Comparison of ENCODE assay signal across 9 cellular contexts in genomic region chr9:121736147-121736721, GRCh38.
DNase-seq lines count a peak whose midpoint lies in the region; ATAC-seq and TF ChIP-seq lines count a peak whose summit lies in the region.
"Had no signal": no experiment of that assay in that cellular context is flagged by ENCODE, and none has a peak within 500 bp of the region (broad histone marks: within the 10 kb centered on the region; RNA-seq: fewer than 3 reads in every experiment).

No MANE protein-coding gene starts in this region.

- H3K9me2 ChIP-seq in GM23338 (ENCODE audit: insufficient read depth) = no peaks in the 10 kb centered on the region

- H3K79me2 ChIP-seq in GM23338 (replicated peaks; ENCODE audit: insufficient read depth) (peaks cover 43% of the 10 kb centered on the region), mammary epithelial cell (ENCODE audit: insufficient read depth, low read length) (peaks cover 97% of the 10 kb centered on the region)

- peaks cover 7% of the 10 kb centered on the region for H3F3A ChIP-seq in GM23338 (replicated peaks; ENCODE audit: low read depth)

- ATAC-seq in GM23338 (peak; percentile 59), gastrocnemius medialis (no peak), GM21381 (IDR thresholded peaks at IDR 0.05; ENCODE audit: unreplicated experiment) (no peak)

- dilution Hi-C loops in mammary epithelial cell (cut with HindIII; ENCODE audit: low sequenced_read_pairs) = loop anchor here (5.0 kb wide), 1 partner anchor 51 kb away; no protein-coding TSS in a partner anchor

- TF ChIP-seq CTCF in GM23338 (conservative IDR thresholded peaks at IDR 0.05; ENCODE audit: low read depth in 2 of 2) = no peak
- no peak for TF ChIP-seq CTCF in mammary epithelial cell (conservative IDR thresholded peaks at IDR 0.05 in 1 of 2, IDR thresholded peaks at IDR 0.05 in 1 of 2; ENCODE audit: extremely low read depth in 1 of 2, insufficient read depth in 1 of 2, low read depth in 1 of 2, low read length in 2 of 2)
- no peak for TF ChIP-seq CTCF in gastrocnemius medialis (IDR thresholded peaks at IDR 0.05 in 4 of 5, conservative IDR thresholded peaks at IDR 0.05 in 1 of 5)

- H3K27ac ChIP-seq in GM23338 (ENCODE audit: low read depth) (peak overlapping the region; percentile 93; the same call in 1 of the 2 replicates), mammary epithelial cell (ENCODE audit: insufficient read depth, low read depth, low read length) (peak overlapping the region; percentile 68), gastrocnemius medialis (peak overlapping the region; percentile 91 to 98 (median 94))
- H3K27ac ChIP-seq: SK-N-MC had no signal

- H3K4me3 ChIP-seq in GM23338 (peak overlapping the region; percentile 79), mammary epithelial cell (replicated peaks in 1 of 3; ENCODE audit: insufficient read depth in 1 of 3, low read depth in 2 of 3, low read length in 3 of 3) (peak overlapping the region; percentile 23 to 35 (median 29)), gastrocnemius medialis (peak overlapping the region; percentile 44 to 54 (median 48))
- H3K4me3 ChIP-seq: SK-N-MC had no signal

- in situ Hi-C loops in mammary epithelial cell (cut with MboI; ENCODE audit: low sequenced_read_pairs in 2 of 2) (no loop called here), gastrocnemius medialis (cut with MboI; ENCODE audit: low sequenced_read_pairs in 4 of 4) (no loop called here)

- H2AFZ ChIP-seq in GM23338 (peak overlapping the region; percentile 89; the same call in 1 of the 2 replicates), mammary epithelial cell (ENCODE audit: low read depth, low read length) (peak overlapping the region; percentile 33)

- H3K4me1 Mint-ChIP-seq in GM23338 = peaks cover 75% of the 10 kb centered on the region

- H3K4me2 ChIP-seq in GM23338 = peak overlapping the region; percentile 99
- peak overlapping the region; percentile 85 for H3K4me2 ChIP-seq in mammary epithelial cell (ENCODE audit: insufficient read depth, low read depth, low read length)

- CTCF ChIA-PET in mammary epithelial cell (lab: Charles Lee; ENCODE audit: low non-redundant PET) = no interaction called here

- no peaks in the 10 kb centered on the region for H3K36me3 ChIP-seq in GM23338 (ENCODE audit: insufficient read depth)
- H3K36me3 ChIP-seq in mammary epithelial cell (ENCODE audit: insufficient read depth, low read length) = no peaks in the 10 kb centered on the region
- no peaks in the 10 kb centered on the region for H3K36me3 ChIP-seq in gastrocnemius medialis

- H3K4me3 Mint-ChIP-seq in GM23338 = peak overlapping the region; percentile 78

- no TSS peak for BruUV-seq in mammary epithelial cell (replicated peaks; lab: Mats Ljungman, UMichigan)

- intact Hi-C loops in mammary epithelial cell (cut with micrococcal nuclease) = no loop called here
- intact Hi-C loops in gastrocnemius medialis (cut with DNase I; ENCODE audit: low total_unique reads) = loop anchor here (5.0 kb wide), 1 partner anchor 449 kb away; no protein-coding TSS in a partner anchor

- H3K27me3 ChIP-seq in GM23338 (ENCODE audit: insufficient read depth) (0 out of 2 replicates have a peak, but pooled peaks cover 8% of the 10 kb centered on the region), mammary epithelial cell (ENCODE audit: insufficient read depth, low read length) (no peaks in the 10 kb centered on the region), gastrocnemius medialis (no peaks in the 10 kb centered on the region)

- peak overlapping the region; percentile 65 for H3K9ac ChIP-seq in mammary epithelial cell (ENCODE audit: insufficient read depth, low read length)

- H3K9me3 ChIP-seq in mammary epithelial cell (replicated peaks; ENCODE audit: insufficient read depth, low read length) (no peaks in the 10 kb centered on the region), gastrocnemius medialis (no peaks in the 10 kb centered on the region)

- DNase-seq in GM23338 (ENCODE audit: low spot score) (peak; percentile 92), mammary epithelial cell (no peak), iPS-NIHi7 (ENCODE audit: extremely low spot score) (peak; percentile 94), gastrocnemius medialis (peak in 1 of 2 donors; percentile 58), T-helper 9 cell (no peak), AML-193 (lab: John Stamatoyannopoulos, UW) (no peak)
- DNase-seq in stimulated activated CD8-positive, alpha-beta memory T cell treated with anti-CD3 and anti-CD28 coated beads, Interleukin-4, amount 100 ng/mL, for 48 hours = no peak

- WGBS in mammary epithelial cell (ENCODE audit: low coverage, missing lambda C conversion rate) = 1% methylated on average over 13 of the region's 48 CpGs

- H3K36me3 Mint-ChIP-seq in GM23338 (ENCODE audit: low read depth) = no peaks in the 10 kb centered on the region

- H4K20me1 ChIP-seq in GM23338 (replicated peaks; ENCODE audit: insufficient read depth) (peaks cover 21% of the 10 kb centered on the region), mammary epithelial cell (ENCODE audit: insufficient read depth, low read length) (peaks cover 4% of the 10 kb centered on the region)

- TF ChIP-seq POLR2A in gastrocnemius medialis (IDR thresholded peaks at IDR 0.05) = no peak

- H3K27me3 Mint-ChIP-seq in GM23338 (ENCODE audit: insufficient read depth, low read depth, poor library complexity) = peaks cover 24% of the 10 kb centered on the region

- peak overlapping the region; percentile 50; the same call in 1 of the 2 replicates for H3K27ac Mint-ChIP-seq in GM23338

- H3K4me1 ChIP-seq in GM23338 (ENCODE audit: insufficient read depth) (peaks cover 45% of the 10 kb centered on the region), mammary epithelial cell (ENCODE audit: insufficient read depth, low read length) (peaks cover 76% of the 10 kb centered on the region), gastrocnemius medialis (peaks cover 80 to 97% of the 10 kb centered on the region in 2 donors)

- no peaks in the 10 kb centered on the region for H3K9me3 Mint-ChIP-seq in GM23338

TF ChIP-seq in GM23338, 12 proteins besides CTCF, POLR2A, EP300 and RAD21 (continues in another document):
- TF ChIP-seq STAT1 (IDR thresholded peaks at IDR 0.05; ENCODE audit: unreplicated experiment) (no peak), POLR2AphosphoS5 (IDR thresholded peaks at IDR 0.05; ENCODE audit: low read depth) (no peak; the same call in 1 of the 2 replicates), CREB1 (CRISPR knock-in tag; IDR thresholded peaks at IDR 0.05; ENCODE audit: low read depth) (no peak), JUNB (IDR thresholded peaks at IDR 0.05; ENCODE audit: unreplicated experiment) (no peak), ZNF114 (CRISPR knock-in tag; IDR thresholded peaks at IDR 0.05) (no peak), EZH2 (IDR thresholded peaks at IDR 0.05; ENCODE audit: low read depth, unreplicated experiment) (no peak), ZNF462 (CRISPR knock-in tag; IDR thresholded peaks at IDR 0.05) (no peak)

Comparison
In these comparisons a context has a peak if more than half of its experiments do, and no peak if none do; other contexts are left out.
1. DNase-seq: peak in GM23338 (single experiment) and iPS-NIHi7 (single experiment); none in mammary epithelial cell (single experiment), T-helper 9 cell (single experiment), AML-193 (0 of 2) and stimulated activated CD8-positive, alpha-beta memory T cell treated with anti-CD3 and anti-CD28 coated beads, Interleukin-4, amount 100 ng/mL, for 48 hours (single experiment).
2. H3K4me3 ChIP-seq: peak in every context shown above with its lines; median percentile 79 in GM23338; 48 in gastrocnemius medialis; 29 in mammary epithelial cell.
3. Peak in every context shown above with its lines, with median percentiles within 50 percentile points of each other: H3K27ac ChIP-seq.